Comparison of ENCODE assay signal across 24 cellular contexts in the genomic region with DNA sequence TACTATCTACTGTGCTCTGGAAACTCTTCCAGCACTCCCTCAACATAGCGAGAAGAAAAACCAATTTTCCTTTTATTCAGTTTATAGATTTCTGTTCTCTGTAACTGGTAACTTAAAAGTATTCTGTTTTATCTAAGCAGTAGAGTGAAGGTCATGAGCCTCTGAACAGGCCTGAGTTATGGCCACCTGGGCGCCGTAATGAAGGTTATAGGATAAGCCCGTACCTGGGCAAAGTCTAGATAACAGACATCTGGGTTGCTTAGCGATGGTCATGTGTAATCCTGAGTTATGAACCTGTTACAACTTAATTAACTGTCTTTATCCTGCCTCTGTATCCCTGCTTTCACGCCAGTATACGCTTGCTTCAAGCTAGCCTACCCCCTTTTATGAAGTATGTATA. TPM values are rescaled to one million over a fixed set of nuclear protein-coding genes. Genes with fewer than 3 reads are reported as not detected.
"Had no signal": no experiment of that assay in that cellular context is flagged by ENCODE, and none has a peak within 500 bp of the region (broad histone marks: within the 10 kb centered on the region; RNA-seq: fewer than 3 reads in every experiment).

No MANE protein-coding gene starts in this region.

- H3K27ac ChIP-seq: SK-N-MC had no signal

- H3K27me3 ChIP-seq: MG63 had no signal

- H3K9me3 Mint-ChIP-seq: activated CD4-positive, alpha-beta memory T cell treated with anti-CD3 and anti-CD28 coated beads for 36 hours; activated CD4-positive, alpha-beta T cell treated with anti-CD3 and anti-CD28 coated beads, Interleukin-2, amount 10 ng/mL, durations not matched to agents 7 days and 5 days; activated naive CD4-positive, alpha-beta T cell treated with anti-CD3 and anti-CD28 coated beads, Interleukin-2, amount 50 U/mL, for 72 hours; activated T-cell treated with anti-CD3 and anti-CD28 coated beads, Interleukin-2, amount 50 U/mL, for 4 hours; T-cell had no signal

- H3K36me3 Mint-ChIP-seq: activated CD4-positive, alpha-beta memory T cell treated with anti-CD3 and anti-CD28 coated beads for 36 hours; activated naive CD4-positive, alpha-beta T cell treated with anti-CD3 and anti-CD28 coated beads, Interleukin-2, amount 50 U/mL, for 72 hours; T-cell had no signal

- H3K27me3 Mint-ChIP-seq: activated CD4-positive, alpha-beta T cell treated with anti-CD3 and anti-CD28 coated beads, Interleukin-2, amount 10 ng/mL, durations not matched to agents 7 days and 5 days; T-cell had no signal

- H3K36me3 ChIP-seq: MG63 had no signal

- FAIRE-seq: TTC549 had no signal

- H3K9me3 ChIP-seq: MG63 had no signal

- H3K27ac Mint-ChIP-seq: activated CD4-positive, alpha-beta memory T cell treated with anti-CD3 and anti-CD28 coated beads for 36 hours; activated CD4-positive, alpha-beta T cell treated with anti-CD3 and anti-CD28 coated beads, Interleukin-2, amount 10 ng/mL, durations not matched to agents 7 days and 5 days; activated naive CD4-positive, alpha-beta T cell treated with anti-CD3 and anti-CD28 coated beads, Interleukin-2, amount 50 U/mL, for 72 hours; T-cell had no signal

- H3K4me3 Mint-ChIP-seq: activated CD4-positive, alpha-beta memory T cell treated with anti-CD3 and anti-CD28 coated beads for 36 hours; activated CD4-positive, alpha-beta T cell treated with anti-CD3 and anti-CD28 coated beads, Interleukin-2, amount 10 ng/mL, durations not matched to agents 7 days and 5 days; activated T-cell treated with anti-CD3 and anti-CD28 coated beads, Interleukin-2, amount 50 U/mL, for 4 hours; T-cell had no signal

- H3K4me3 ChIP-seq: MG63, SK-N-MC had no signal

- DNase-seq: activated CD4-positive, alpha-beta memory T cell treated with anti-CD3 and anti-CD28 coated beads for 36 hours; activated CD4-positive, alpha-beta T cell treated with anti-CD3 and anti-CD28 coated beads, Interleukin-2, amount 10 ng/mL, durations not matched to agents 7 days and 5 days; activated CD4-positive, CD25-positive, alpha-beta regulatory T cell; activated CD8-positive, alpha-beta memory T cell treated with anti-CD3 and anti-CD28 coated beads for 24 hours; activated effector memory CD4-positive, alpha-beta T cell treated with anti-CD3 and anti-CD28 coated beads, Interleukin-2, amount 50 U/mL, for 16 hours; activated naive CD4-positive, alpha-beta T cell treated with Interleukin-2 at 50 U/mL for 16 hours; activated T-cell treated with anti-CD3 and anti-CD28 coated beads, Interleukin-2, amount 50 U/mL, for 4 hours; MG63; NCI-H1105; NCI-H1436; NCI-H1694 treated with DMSO at 0.1 percent for 48 hours; NCI-H2081; NCI-H524; NCI-H748 treated with DMSO at 0.1 percent for 48 hours; RPMI8226; T-cell; T-helper 2 cell; T1000 had no signal

- H3K4me1 Mint-ChIP-seq: activated CD4-positive, alpha-beta T cell treated with anti-CD3 and anti-CD28 coated beads, Interleukin-2, amount 10 ng/mL, durations not matched to agents 7 days and 5 days; T-cell had no signal

- ATAC-seq: activated naive CD4-positive, alpha-beta T cell treated with anti-CD3 and anti-CD28 coated beads, Interleukin-2, amount 50 U/mL, for 72 hours; activated T-cell treated with anti-CD3 and anti-CD28 coated beads, Interleukin-2, amount 50 U/mL, for 4 hours; Right ventricle myocardium inferior; T-cell had no signal

RNA-seq across cellular contexts. Expression of a gene that starts 13.0 kb away (rescaled TPM):
- total RNA-seq: activated CD4-positive, alpha-beta memory T cell treated with anti-CD3 and anti-CD28 coated beads for 36 hours; activated CD4-positive, alpha-beta T cell treated with anti-CD3 and anti-CD28 coated beads, Interleukin-2, amount 10 ng/mL, durations not matched to agents 7 days and 5 days; activated naive CD4-positive, alpha-beta T cell treated with anti-CD3 and anti-CD28 coated beads, Interleukin-2, amount 50 U/mL, for 72 hours; activated T-cell treated with anti-CD3 and anti-CD28 coated beads, Interleukin-2, amount 50 U/mL, for 4 hours; cardiac septum; OCI-LY7; Right ventricle myocardium inferior; T-cell had no signal
